1 cellular context compared by ENCODE assay signal in genomic region chr11:47443028-47443700, GRCh38.
TF ChIP-seq lines count a peak whose summit lies in the region.

No MANE protein-coding gene starts in this region.

TF ChIP-seq in GM23338, 12 proteins besides CTCF, POLR2A, EP300 and RAD21:
- no peak for TF ChIP-seq REST (IDR thresholded peaks at IDR 0.05; ENCODE audit: unreplicated experiment)
- no peak for TF ChIP-seq NANOG (IDR thresholded peaks at IDR 0.05; ENCODE audit: borderline replicate concordance)
- no peak for TF ChIP-seq STAT1 (IDR thresholded peaks at IDR 0.05; ENCODE audit: unreplicated experiment)
- no peak for TF ChIP-seq ZNF114 (CRISPR knock-in tag; IDR thresholded peaks at IDR 0.05)
- no peak for TF ChIP-seq POLR2AphosphoS5 (IDR thresholded peaks at IDR 0.05; ENCODE audit: low read depth)
- TF ChIP-seq CREB1 (CRISPR knock-in tag; IDR thresholded peaks at IDR 0.05; ENCODE audit: low read depth): no peak
- no peak for TF ChIP-seq ZNF462 (CRISPR knock-in tag; IDR thresholded peaks at IDR 0.05)
- no peak for TF ChIP-seq EZH2 (IDR thresholded peaks at IDR 0.05; ENCODE audit: low read depth, unreplicated experiment)
TF ChIP-seq in GM23338: peak in this region for 0.
